Comparison of ENCODE assay signal across 10 cellular contexts in genomic region chr13:35720290-35720689, GRCh38.
"Had no signal": no experiment of that assay in that cellular context is flagged by ENCODE, and none has a peak within 500 bp of the region (broad histone marks: within the 10 kb centered on the region; RNA-seq: fewer than 3 reads in every experiment).

No MANE protein-coding gene starts in this region.

- H3K9me3 Mint-ChIP-seq: activated B cell treated with CpG ODN at 0.5 μM for 24 hours; activated CD4-positive, alpha-beta T cell treated with anti-CD3 and anti-CD28 coated beads, Interleukin-2, amount 10 ng/mL, durations not matched to agents 24 days and 14 days; central memory CD8-positive, alpha-beta T cell; effector memory CD8-positive, alpha-beta T cell; immature natural killer cell; natural killer cell; T-helper 1 cell treated with Interleukin-12 subunit alpha and Interleukin-12 subunit beta and Interleukin-4 antibody, amounts not matched to agents 30 μg/mL and 1 μg/mL, for 36 hours had no signal

- H3K27ac ChIP-seq: adrenal gland, thyroid gland had no signal

- H3K36me3 ChIP-seq: adrenal gland, thyroid gland, uterus had no signal

- ATAC-seq: effector memory CD8-positive, alpha-beta T cell had no signal

- H3K36me3 Mint-ChIP-seq: immature natural killer cell, natural killer cell had no signal

- H3K27me3 ChIP-seq: adrenal gland, thyroid gland, uterus had no signal

- H3K4me1 ChIP-seq: uterus had no signal

- H3K27ac Mint-ChIP-seq: activated B cell treated with CpG ODN at 0.5 μM for 24 hours; activated CD4-positive, alpha-beta T cell treated with anti-CD3 and anti-CD28 coated beads, Interleukin-2, amount 10 ng/mL, durations not matched to agents 24 days and 14 days; effector memory CD8-positive, alpha-beta T cell; immature natural killer cell; natural killer cell; T-helper 1 cell treated with Interleukin-12 subunit alpha and Interleukin-12 subunit beta and Interleukin-4 antibody, amounts not matched to agents 30 μg/mL and 1 μg/mL, for 36 hours had no signal

- H3K4me3 Mint-ChIP-seq: activated B cell treated with CpG ODN at 0.5 μM for 24 hours; activated CD4-positive, alpha-beta T cell treated with anti-CD3 and anti-CD28 coated beads, Interleukin-2, amount 10 ng/mL, durations not matched to agents 24 days and 14 days; central memory CD8-positive, alpha-beta T cell; effector memory CD8-positive, alpha-beta T cell; T-helper 1 cell treated with Interleukin-12 subunit alpha and Interleukin-12 subunit beta and Interleukin-4 antibody, amounts not matched to agents 30 μg/mL and 1 μg/mL, for 36 hours had no signal

- H3K9me3 ChIP-seq: adrenal gland, thyroid gland, uterus had no signal

- H3K4me3 ChIP-seq: thyroid gland, uterus had no signal

- H3K4me1 Mint-ChIP-seq: activated B cell treated with CpG ODN at 0.5 μM for 24 hours; central memory CD8-positive, alpha-beta T cell had no signal

- DNase-seq: activated B cell treated with CpG ODN at 0.5 μM for 24 hours; effector memory CD8-positive, alpha-beta T cell had no signal

- H3K27me3 Mint-ChIP-seq: central memory CD8-positive, alpha-beta T cell; effector memory CD8-positive, alpha-beta T cell had no signal
